In genomic region chr7:141649865-141650499, GRCh38 we compare ENCODE assay signal across 9 cellular contexts. TPM values are rescaled to one million over a fixed set of nuclear protein-coding genes. Genes with fewer than 3 reads are reported as not detected.
DNase-seq lines count a peak whose midpoint lies in the region; ATAC-seq, FAIRE-seq and TF ChIP-seq lines count a peak whose summit lies in the region.
"Had no signal": no experiment of that assay in that cellular context is flagged by ENCODE, and none has a peak within 500 bp of the region (broad histone marks: within the 10 kb centered on the region; RNA-seq: fewer than 3 reads in every experiment).

No MANE protein-coding gene starts in this region.

- H3K79me2 ChIP-seq in HepG2 (ENCODE audit: insufficient read depth, low read length): no peaks in the 10 kb centered on the region

- in situ Hi-C loops in HepG2 (cut with HindIII; ENCODE audit: extremely low pct_ligation_motif_present, low pct_unique_long_range_greater_than_20kb): loop anchor here (10.0 kb wide), 1 partner anchor 85 kb away; the partner anchor contains the start of gene SSBP1

- H3K27me3 ChIP-seq in HepG2 (ENCODE audit: control insufficient read depth in 1 of 2, insufficient read depth in 2 of 2, low read length in 2 of 2): no peaks in the 10 kb centered on the region
- no peaks in the 10 kb centered on the region for H3K27me3 ChIP-seq in testis

- H2AFZ ChIP-seq in HepG2 (ENCODE audit: low read length): no peak overlapping the region

- no TSS peak for BruUV-seq in HepG2 (replicated peaks; lab: Mats Ljungman, UMichigan)

- H3K9me3 ChIP-seq in HepG2 (ENCODE audit: low read length) (no peaks in the 10 kb centered on the region), testis (no peaks in the 10 kb centered on the region)

- intact Hi-C loops in HepG2 (cut with micrococcal nuclease; ENCODE audit: unreplicated experiment) (loop anchor here (1.0 to 5.0 kb wide), 2 partner anchors 117 to 633 kb away; no protein-coding TSS in a partner anchor), testis (cut with DNase I; ENCODE audit: low total_unique reads) (no loop called here)

- H3K36me3 ChIP-seq in HepG2 (replicated peaks in 1 of 2; ENCODE audit: control insufficient read depth in 1 of 2, insufficient read depth in 2 of 2, low read length in 2 of 2) (peaks cover 7% of the 10 kb centered on the region in 2 experiments; a peak in 3 of 5 replicates), testis (ENCODE audit: low read depth, missing control alignments) (no peaks in the 10 kb centered on the region)

- H3K27me3 Mint-ChIP-seq in activated T-cell treated with anti-CD3 and anti-CD28 coated beads, Interleukin-2, amount 50 U/mL, for 72 hours (ENCODE audit: low read depth): no peaks in the 10 kb centered on the region
- H3K27me3 Mint-ChIP-seq: natural killer cell treated with Interleukin-12 subunit alpha and Interleukin-12 subunit beta and Interleukin-15 and Interleukin-18, amount 100 ng/mL, for 72 hours had no signal

- H3K9me3 Mint-ChIP-seq in activated T-cell treated with anti-CD3 and anti-CD28 coated beads, Interleukin-2, amount 50 U/mL, for 72 hours: no peaks in the 10 kb centered on the region
- H3K9me3 Mint-ChIP-seq: natural killer cell treated with Interleukin-12 subunit alpha and Interleukin-12 subunit beta and Interleukin-15 and Interleukin-18, amount 100 ng/mL, for 72 hours had no signal

- H3K4me1 ChIP-seq in HepG2 (ENCODE audit: insufficient read depth, low read length) (no peaks in the 10 kb centered on the region), testis (peaks cover 6% of the 10 kb centered on the region)

- H4K20me1 ChIP-seq in HepG2 (ENCODE audit: insufficient read depth, low read length): no peaks in the 10 kb centered on the region; the same call in 1 of the 2 replicates

- TF ChIP-seq EP300 in HepG2 (IDR thresholded peaks at IDR 0.05; ENCODE audit: low read depth in 2 of 2, low read length in 2 of 2) (no peak), HepG2 (CRISPR knock-in tag; IDR thresholded peaks at IDR 0.05; ENCODE audit: borderline replicate concordance) (no peak)

- peak; percentile 12 for FAIRE-seq in HepG2 (lab: Jason Lieb, UNC)

- H3K27ac ChIP-seq in HepG2 (ENCODE audit: extremely low read length, insufficient read depth, low read length) (no peak overlapping the region), testis (no peak overlapping the region)

- H3K36me3 Mint-ChIP-seq in activated T-cell treated with anti-CD3 and anti-CD28 coated beads, Interleukin-2, amount 50 U/mL, for 72 hours (ENCODE audit: insufficient read depth in 2 of 2): peaks cover 2 to 6% of the 10 kb centered on the region in 2 donors

- peaks cover 7% of the 10 kb centered on the region for H3K4me1 Mint-ChIP-seq in activated T-cell treated with anti-CD3 and anti-CD28 coated beads, Interleukin-2, amount 50 U/mL, for 72 hours (ENCODE audit: low read depth)

- POLR2A ChIA-PET in HEK293T (lab: Yijun Ruan, JAX): interaction anchor here (1.0 to 1.9 kb wide), 2 partner anchors 88 to 635 kb away, joined by 4 to 6 read pairs; partner anchors contain the start of genes MRPS33 and SSBP1
- POLR2A ChIA-PET in HepG2 (lab: Yijun Ruan, JAX): no interaction called here

- TF ChIP-seq POLR2A in HepG2 (IDR thresholded peaks at IDR 0.05; ENCODE audit: insufficient read depth in 1 of 2, low read depth in 2 of 2, low read length in 2 of 2) (no peak), testis (IDR thresholded peaks at IDR 0.05) (no peak)

- CTCF ChIA-PET in HEK293T (lab: Yijun Ruan, JAX) (interaction anchor here (0.6 to 2.5 kb wide), 12 partner anchors 8 to 839 kb away, joined by 3 to 12 read pairs (median 4); no protein-coding TSS in a partner anchor), HepG2 (lab: Yijun Ruan, JAX; ENCODE audit: low intra/inter-chr PET ratio, low total read pairs) (no interaction called here)

- no peak overlapping the region for H3K4me2 ChIP-seq in HepG2 (ENCODE audit: low read depth, low read length)

- peak; percentile 9 to 15 for DNase-seq in activated T-cell treated with anti-CD3 and anti-CD28 coated beads, Interleukin-2, amount 50 U/mL, for 72 hours
- no peak for DNase-seq in activated T-cell treated with anti-CD3 and anti-CD28 coated beads, Interleukin-2, amount 50 U/mL, for 1 hour
- DNase-seq in HEK293T (ENCODE audit: extremely low spot score): peak; percentile 88
- peak; percentile 61 for DNase-seq in MV-4-11 (lab: John Stamatoyannopoulos, UW)
- peak; percentile 2 for DNase-seq in SIG-M5 (lab: John Stamatoyannopoulos, UW)
- peak; percentile 94 for DNase-seq in dedifferentiated amniotic fluid mesenchymal stem cell (ENCODE audit: extremely low spot score)
- peak; percentile 41 for DNase-seq in HepG2 (ENCODE audit: low spot score)
- DNase-seq in testis: peak; percentile 83

- H3K27ac Mint-ChIP-seq in activated T-cell treated with anti-CD3 and anti-CD28 coated beads, Interleukin-2, amount 50 U/mL, for 72 hours: peak overlapping the region; percentile 6

- no peak overlapping the region for H3K4me3 ChIP-seq in HepG2 (replicated peaks in 1 of 3; ENCODE audit: insufficient read depth in 1 of 3, low read depth in 2 of 3, low read length in 3 of 3)
- no peak overlapping the region for H3K4me3 ChIP-seq in testis

- ATAC-seq in activated T-cell treated with anti-CD3 and anti-CD28 coated beads, Interleukin-2, amount 50 U/mL, for 72 hours (replicated peaks in 1 of 2): peak in 1 of 2 donors; percentile 37
- peak; percentile 85 for ATAC-seq in HepG2

- H3K4me3 Mint-ChIP-seq in activated T-cell treated with anti-CD3 and anti-CD28 coated beads, Interleukin-2, amount 50 U/mL, for 72 hours: no peak overlapping the region
- H3K4me3 Mint-ChIP-seq: natural killer cell treated with Interleukin-12 subunit alpha and Interleukin-12 subunit beta and Interleukin-15 and Interleukin-18, amount 100 ng/mL, for 72 hours had no signal

- 52% methylated on average over 4 of the region's 4 CpGs for WGBS in HepG2 (ENCODE audit: low lambda C conversion rate)
- 29 to 66% methylated on average over 4 of the region's 4 CpGs for WGBS in testis, 2 donors

- no peak overlapping the region for H3K9ac ChIP-seq in HepG2 (ENCODE audit: insufficient read depth, low read depth, low read length)

- TF ChIP-seq CTCF in HepG2 (CRISPR knock-in tag; IDR thresholded peaks at IDR 0.05) (peak; percentile 65), testis (IDR thresholded peaks at IDR 0.05) (peak in 2 of 3 experiments; percentile 58 to 68)

- TF ChIP-seq RAD21 in HepG2 (CRISPR knock-in tag; IDR thresholded peaks at IDR 0.05): peak; percentile 51

RNA-seq across cellular contexts. Expression of gene DENND11, which starts 52.0 kb away (rescaled TPM):
- 10 to 100 TPM; 43.2 to 48.7 TPM for total RNA-seq in activated T-cell treated with anti-CD3 and anti-CD28 coated beads, Interleukin-2, amount 50 U/mL, for 72 hours
- total RNA-seq in HepG2 (2016; rRNA removed; fragmentation: Illumina TruSeq; extraction: Trizol) (10.5 and 12.5 TPM in 2 replicates), testis (1 to 10 TPM; 6.7 to 6.8 TPM)
- 0.91 and 1.1 TPM in 2 replicates for total RNA-seq in HepG2 (2016; cell fraction: cytosol; rRNA removed; fragmentation: Illumina TruSeq; extraction: Trizol; ENCODE audit: low read depth)
- total RNA-seq in HepG2 (2016; cell fraction: insoluble cytoplasmic fraction; rRNA removed; fragmentation: Illumina TruSeq; extraction: Trizol): 11.0 and 11.5 TPM in 2 replicates
- total RNA-seq in HepG2 (2016; cell fraction: membrane; rRNA removed; fragmentation: Illumina TruSeq; extraction: Trizol): 3.4 and 4.2 TPM in 2 replicates
- 14.7 and 16.1 TPM in 2 replicates for total RNA-seq in HepG2 (2016; cell fraction: nucleus; rRNA removed; fragmentation: Illumina TruSeq; extraction: Trizol)
- polyA plus RNA-seq in HepG2 (2011; rRNA removed) (7.1 and 8.6 TPM in 2 replicates), testis (ENCODE audit: insufficient read depth, low read depth, low replicate concordance) (3.8 TPM)
- 3.2 and 3.4 TPM in 2 replicates for polyA plus RNA-seq in HepG2 (2011; cell fraction: cytosol; rRNA removed)
- 21.3 and 27.5 TPM in 2 replicates for polyA plus RNA-seq in HepG2 (2011; cell fraction: nucleus; rRNA removed)
- polyA plus RNA-seq in HepG2 (2012): 7.6 and 8.6 TPM in 2 replicates
- 0.69 and 0.88 TPM in 2 replicates for polyA plus RNA-seq in HepG2 (2016; cell fraction: cytosol; fragmentation: Illumina TruSeq; extraction: Trizol; ENCODE audit: low read depth)
- polyA plus RNA-seq in HepG2 (2016; cell fraction: insoluble cytoplasmic fraction; fragmentation: Illumina TruSeq; extraction: Trizol; ENCODE audit: low read depth): 7.0 and 7.3 TPM in 2 replicates
- 1.3 and 1.4 TPM in 2 replicates for polyA plus RNA-seq in HepG2 (2016; cell fraction: membrane; fragmentation: Illumina TruSeq; extraction: Trizol; ENCODE audit: low read depth)
- polyA plus RNA-seq in HepG2 (2016; cell fraction: nucleus; fragmentation: Illumina TruSeq; extraction: Trizol; ENCODE audit: insufficient read depth, low read depth): 15.7 and 16.4 TPM in 2 replicates
- polyA minus RNA-seq in HepG2 (2011; rRNA and poly(A)+ RNA removed; ENCODE audit: low replicate concordance): 11.8 and 13.6 TPM in 2 replicates
- polyA minus RNA-seq in HepG2 (2011; cell fraction: cytosol; rRNA and poly(A)+ RNA removed): 3.6 and 5.0 TPM in 2 replicates
- 22.7 and 28.0 TPM in 2 replicates for polyA minus RNA-seq in HepG2 (2011; cell fraction: nucleus; rRNA and poly(A)+ RNA removed)

RNA-seq across cellular contexts. Expression of gene WEE2, which starts 58.2 kb away (rescaled TPM):
- not detected for total RNA-seq in activated T-cell treated with anti-CD3 and anti-CD28 coated beads, Interleukin-2, amount 50 U/mL, for 72 hours
- total RNA-seq in HepG2 (2016; rRNA removed; fragmentation: Illumina TruSeq; extraction: Trizol): not detected in 2 replicates
- total RNA-seq in HepG2 (2016; cell fraction: cytosol; rRNA removed; fragmentation: Illumina TruSeq; extraction: Trizol; ENCODE audit: low read depth): not detected in 2 replicates
- total RNA-seq in HepG2 (2016; cell fraction: insoluble cytoplasmic fraction; rRNA removed; fragmentation: Illumina TruSeq; extraction: Trizol): not detected in 2 replicates
- total RNA-seq in HepG2 (2016; cell fraction: membrane; rRNA removed; fragmentation: Illumina TruSeq; extraction: Trizol): not detected in 2 replicates
- total RNA-seq in HepG2 (2016; cell fraction: nucleus; rRNA removed; fragmentation: Illumina TruSeq; extraction: Trizol): not detected in 2 replicates
- polyA plus RNA-seq in HepG2 (2011; rRNA removed): not detected in 2 replicates
- not detected in 2 replicates for polyA plus RNA-seq in HepG2 (2011; cell fraction: cytosol; rRNA removed)
- polyA plus RNA-seq in HepG2 (2011; cell fraction: nucleus; rRNA removed): 0.09 TPM in 1 of 2 replicates, not detected in the other
- 0.04 TPM in 1 of 2 replicates, not detected in the other for polyA plus RNA-seq in HepG2 (2012)
- not detected in 2 replicates for polyA plus RNA-seq in HepG2 (2016; cell fraction: cytosol; fragmentation: Illumina TruSeq; extraction: Trizol; ENCODE audit: low read depth)
- polyA plus RNA-seq in HepG2 (2016; cell fraction: insoluble cytoplasmic fraction; fragmentation: Illumina TruSeq; extraction: Trizol; ENCODE audit: low read depth): not detected in 2 replicates
- not detected in 2 replicates for polyA plus RNA-seq in HepG2 (2016; cell fraction: membrane; fragmentation: Illumina TruSeq; extraction: Trizol; ENCODE audit: low read depth)
- not detected in 2 replicates for polyA plus RNA-seq in HepG2 (2016; cell fraction: nucleus; fragmentation: Illumina TruSeq; extraction: Trizol; ENCODE audit: insufficient read depth, low read depth)
- not detected in 2 replicates for polyA minus RNA-seq in HepG2 (2011; rRNA and poly(A)+ RNA removed; ENCODE audit: low replicate concordance)
- polyA minus RNA-seq in HepG2 (2011; cell fraction: cytosol; rRNA and poly(A)+ RNA removed): not detected in 2 replicates
- polyA minus RNA-seq in HepG2 (2011; cell fraction: nucleus; rRNA and poly(A)+ RNA removed): 0.26 TPM in 1 of 2 replicates, not detected in the other
- total RNA-seq in testis: 1 to 10 TPM in 1 of 2 donors, not detected in 1; 1.4 TPM
- polyA plus RNA-seq in testis (ENCODE audit: insufficient read depth, low read depth, low replicate concordance): 0.20 TPM
